7 cellular contexts compared by ENCODE assay signal in genomic region chr10:28592953-28593352, GRCh38.
DNase-seq lines count a peak whose midpoint lies in the region; ATAC-seq, FAIRE-seq and TF ChIP-seq lines count a peak whose summit lies in the region.

No MANE protein-coding gene starts in this region.

- peak; percentile 61 for DNase-seq in GM03348 (ENCODE audit: low spot score)
- peak; percentile 62 for DNase-seq in NOMO-1 treated with DMSO at 0.1 percent for 48 hours (lab: John Stamatoyannopoulos, UW; ENCODE audit: unreplicated experiment)
- DNase-seq in dermis microvascular lymphatic vessel endothelial cell (ENCODE audit: low read depth in 2 of 2): peak; percentile 20 to 69
- DNase-seq in pancreas: no peak
- DNase-seq in effector memory CD4-positive, alpha-beta T cell: no peak
- no peak for DNase-seq in stimulated activated CD4-positive, alpha-beta T cell treated with anti-CD3 and anti-CD28 coated beads, Interleukin-4, amount 100 ng/mL, for 4 hours

- H3K36me3 ChIP-seq in pancreas: peaks cover 3 to 38% (median 4%) of the 10 kb centered on the region in 3 donors
- peaks cover 40% of the 10 kb centered on the region for H3K36me3 ChIP-seq in effector memory CD4-positive, alpha-beta T cell (ENCODE audit: control insufficient read depth, insufficient read depth, low read length)

- no peaks in the 10 kb centered on the region for H3K9me3 ChIP-seq in pancreas
- no peaks in the 10 kb centered on the region for H3K9me3 ChIP-seq in effector memory CD4-positive, alpha-beta T cell (ENCODE audit: control insufficient read depth, low read length)

- no peak for FAIRE-seq in pancreas (lab: Jason Lieb, UNC)

- H3K4me3 ChIP-seq in pancreas: no peak overlapping the region
- H3K4me3 ChIP-seq in effector memory CD4-positive, alpha-beta T cell (ENCODE audit: insufficient read depth, low read depth, low read length, poor library complexity, severe bottlenecking): no peak overlapping the region

- WGBS in pancreas, 2 donors: 93 to 95% methylated on average over 1 of the region's 1 CpG

- no peaks in the 10 kb centered on the region for H3K27me3 ChIP-seq in pancreas
- H3K27me3 ChIP-seq in effector memory CD4-positive, alpha-beta T cell (replicated peaks; ENCODE audit: control insufficient read depth, insufficient read depth, low read length, poor library complexity, severe bottlenecking): no peaks in the 10 kb centered on the region

- intact Hi-C loops in pancreas (cut with DNase I): loop anchor here in 1 of 3 donors (10.0 kb wide), 1 partner anchor 48 kb away; no protein-coding TSS in a partner anchor

- ATAC-seq in pancreas: peak in 3 of 4 donors; percentile 46 to 62 (median 52)
- no peak for ATAC-seq in HG03439 (IDR thresholded peaks at IDR 0.05; ENCODE audit: unreplicated experiment)

- no peak for TF ChIP-seq CTCF in pancreas (IDR thresholded peaks at IDR 0.05)

- H3K27ac ChIP-seq in pancreas: no peak overlapping the region
- no peak overlapping the region for H3K27ac ChIP-seq in effector memory CD4-positive, alpha-beta T cell (ENCODE audit: insufficient read depth, low read length, poor library complexity, severe bottlenecking)

- peaks cover 12 to 29% (median 20%) of the 10 kb centered on the region in 3 donors for H3K4me1 ChIP-seq in pancreas
- H3K4me1 ChIP-seq in effector memory CD4-positive, alpha-beta T cell (ENCODE audit: control insufficient read depth, insufficient read depth, low read length, poor library complexity, severe bottlenecking): no peaks in the 10 kb centered on the region

Comparison
In these comparisons a context has a peak if more than half of its experiments do, and no peak if none do; other contexts are left out.
1. DNase-seq: peak in GM03348 (single experiment), NOMO-1 treated with DMSO at 0.1 percent for 48 hours (single experiment) and dermis microvascular lymphatic vessel endothelial cell (2 of 2); none in pancreas (0 of 6), effector memory CD4-positive, alpha-beta T cell (0 of 3) and stimulated activated CD4-positive, alpha-beta T cell treated with anti-CD3 and anti-CD28 coated beads, Interleukin-4, amount 100 ng/mL, for 4 hours (0 of 2).